Comparison of ENCODE assay signal across 8 cellular contexts in genomic region chr12:26285401-26285800, GRCh38.
"Had no signal": no experiment of that assay in that cellular context is flagged by ENCODE, and none has a peak within 500 bp of the region (broad histone marks: within the 10 kb centered on the region; RNA-seq: fewer than 3 reads in every experiment).

No MANE protein-coding gene starts in this region.

- H3K27ac Mint-ChIP-seq: GM23338, H9, IgD-negative memory B cell had no signal

- DNase-seq: H9, HCEC 1CT, KBM-7 had no signal

- H3K27me3 Mint-ChIP-seq: IgD-negative memory B cell had no signal

- H3K36me3 Mint-ChIP-seq: IgD-negative memory B cell had no signal

- H3K4me3 Mint-ChIP-seq: GM23338, H9, IgD-negative memory B cell had no signal

- H3K9me3 Mint-ChIP-seq: GM23338, H9 had no signal

- FAIRE-seq: H1, H54, HepG2 had no signal
